12 cellular contexts compared by ENCODE assay signal in genomic region chr12:90953956-90954421, GRCh38. TPM values are rescaled to one million over a fixed set of nuclear protein-coding genes. Genes with fewer than 3 reads are reported as not detected.
DNase-seq lines count a peak whose midpoint lies in the region; ATAC-seq, FAIRE-seq and TF ChIP-seq lines count a peak whose summit lies in the region.
"Had no signal": no experiment of that assay in that cellular context is flagged by ENCODE, and none has a peak within 500 bp of the region (broad histone marks: within the 10 kb centered on the region; RNA-seq: fewer than 3 reads in every experiment).

No MANE protein-coding gene starts in this region.

- no peak overlapping the region for H2BK12ac ChIP-seq in trophoblast cell (ENCODE audit: low read length)

- TF ChIP-seq POLR2A in GM12892 (IDR thresholded peaks at IDR 0.05; ENCODE audit: low read depth, low read length): no peak

- no peak overlapping the region for H3K27ac Mint-ChIP-seq in chondrocyte (ENCODE audit: unreplicated experiment)

- peaks cover 5% of the 10 kb centered on the region for H3K9me3 ChIP-seq in trophoblast cell (ENCODE audit: insufficient read depth, low read depth, low read length)
- H3K9me3 ChIP-seq: suprapubic skin had no signal

- no peaks in the 10 kb centered on the region for H3K36me3 ChIP-seq in trophoblast cell (ENCODE audit: control insufficient read depth in 1 of 2, insufficient read depth in 2 of 2, low read length in 2 of 2)
- H3K36me3 ChIP-seq: suprapubic skin had no signal

- no peak overlapping the region for H3K4ac ChIP-seq in trophoblast cell (ENCODE audit: low read depth, low read length)

- no peaks in the 10 kb centered on the region for H3K36me3 Mint-ChIP-seq in chondrocyte (ENCODE audit: low read depth)

- H3K79me1 ChIP-seq in trophoblast cell (ENCODE audit: low read length): no peaks in the 10 kb centered on the region

- no peak overlapping the region for H4K91ac ChIP-seq in trophoblast cell (ENCODE audit: low read depth, low read length)

- peak; percentile 13 for DNase-seq in GM12892 (ENCODE audit: insufficient read length)
- DNase-seq in chondrocyte (ENCODE audit: low spot score): no peak
- peak; percentile 22 to 68 for DNase-seq in trophoblast cell
- no peak for DNase-seq in NCI-H524 treated with DMSO at 0.1 percent for 48 hours (lab: John Stamatoyannopoulos, UW)

- no peak overlapping the region for H3K14ac ChIP-seq in trophoblast cell (ENCODE audit: low read length)

- FAIRE-seq in GM12892 (lab: Jason Lieb, UNC): no peak
- FAIRE-seq: astrocyte, GM18507 had no signal

- no peak overlapping the region for H2AFZ ChIP-seq in trophoblast cell (ENCODE audit: insufficient read depth, low read length, poor library complexity)

- peak overlapping the region; percentile 51 for H3K4me3 ChIP-seq in trophoblast cell (ENCODE audit: low read depth, low read length)
- H3K4me3 ChIP-seq: suprapubic skin had no signal

- ATAC-seq in HG03159 (IDR thresholded peaks at IDR 0.05; ENCODE audit: unreplicated experiment) (peak; percentile 75), HG03175 (IDR thresholded peaks at IDR 0.05; ENCODE audit: unreplicated experiment) (no peak), HG03442 (IDR thresholded peaks at IDR 0.05; ENCODE audit: unreplicated experiment) (no peak), HG03521 (IDR thresholded peaks at IDR 0.05; ENCODE audit: unreplicated experiment) (no peak)

- peaks cover under 1% of the 10 kb centered on the region for H3K4me1 Mint-ChIP-seq in chondrocyte (ENCODE audit: low read depth)

- H3K27me3 ChIP-seq in trophoblast cell (ENCODE audit: insufficient read depth, low read length): no peaks in the 10 kb centered on the region
- H3K27me3 ChIP-seq: suprapubic skin had no signal

- no peak overlapping the region for H4K8ac ChIP-seq in trophoblast cell (ENCODE audit: low read depth, low read length)

- no CpG with 5 or more reads among the region's 32 CpGs for WGBS in trophoblast cell (ENCODE audit: extremely low coverage, insufficient coverage, insufficient read length)

- H2BK120ac ChIP-seq in trophoblast cell (ENCODE audit: insufficient read depth, low read length, poor library complexity): no peak overlapping the region

- no peaks in the 10 kb centered on the region for H3K4me1 ChIP-seq in trophoblast cell (ENCODE audit: control insufficient read depth in 1 of 2, insufficient read depth in 2 of 2, low read length in 2 of 2)
- H3K4me1 ChIP-seq: suprapubic skin had no signal

- H2AK5ac ChIP-seq in trophoblast cell (ENCODE audit: low read length): no peak overlapping the region

- H3K79me2 ChIP-seq in trophoblast cell (ENCODE audit: control insufficient read depth, insufficient read depth, low read length, poor library complexity): no peaks in the 10 kb centered on the region

- no peak overlapping the region for H2BK5ac ChIP-seq in trophoblast cell (ENCODE audit: low read depth, low read length, poor library complexity)

- H3K4me3 Mint-ChIP-seq in chondrocyte (ENCODE audit: unreplicated experiment): no peak overlapping the region

- no peak overlapping the region for H3K9ac ChIP-seq in trophoblast cell (ENCODE audit: low read length)

- no peak overlapping the region for H3K18ac ChIP-seq in trophoblast cell (ENCODE audit: low read length)

- TF ChIP-seq CTCF in chondrocyte (IDR thresholded peaks at IDR 0.05): peak; percentile 36

- H3K9me3 Mint-ChIP-seq in chondrocyte (ENCODE audit: low read depth): no peaks in the 10 kb centered on the region

- no peak overlapping the region for H4K12ac ChIP-seq in trophoblast cell (ENCODE audit: low read depth, low read length)

- no peak overlapping the region for H3K23ac ChIP-seq in trophoblast cell (ENCODE audit: low read length)

- H3K4me2 ChIP-seq in trophoblast cell (ENCODE audit: low read length): no peak overlapping the region

- H3K27ac ChIP-seq in trophoblast cell (ENCODE audit: low read depth, low read length): no peak overlapping the region
- H3K27ac ChIP-seq: suprapubic skin had no signal

- no peaks in the 10 kb centered on the region for H3K27me3 Mint-ChIP-seq in chondrocyte (ENCODE audit: low read depth)

RNA-seq across cellular contexts. Expression of gene CCER1, which starts 1.0 kb away (rescaled TPM):
- not detected for polyA plus RNA-seq in GM12892 (2012; ENCODE audit: missing spikeins)
- total RNA-seq in chondrocyte: not detected in 3 replicates
- polyA plus RNA-seq in trophoblast cell (2013): not detected in 2 replicates
- total RNA-seq: astrocyte, renal cortical epithelial cell, suprapubic skin had no signal

RNA-seq across cellular contexts. Expression of gene EPYC, which starts 50.8 kb away (rescaled TPM):
- polyA plus RNA-seq in GM12892 (2012; ENCODE audit: missing spikeins): not detected
- total RNA-seq in chondrocyte: not detected in 3 replicates
- polyA plus RNA-seq in trophoblast cell (2013): 0.04 and 0.10 TPM in 2 replicates
- total RNA-seq: renal cortical epithelial cell, suprapubic skin had no signal

Comparison
In these comparisons a context has a peak if more than half of its experiments do, and no peak if none do; other contexts are left out.
1. DNase-seq: peak in GM12892 (single experiment) and trophoblast cell (2 of 2); none in chondrocyte (single experiment) and NCI-H524 treated with DMSO at 0.1 percent for 48 hours (single experiment).